8 cellular contexts compared by ENCODE assay signal in genomic region chr3:16888785-16889607, GRCh38. TPM values are rescaled to one million over a fixed set of nuclear protein-coding genes. Genes with fewer than 3 reads are reported as not detected.
DNase-seq lines count a peak whose midpoint lies in the region; ATAC-seq lines count a peak whose summit lies in the region.

No MANE protein-coding gene starts in this region.

- DNase-seq in G401 (ENCODE audit: low spot score) (peak; percentile 60), mucosa of gallbladder (ENCODE audit: low spot score) (no peak), GOT3 (lab: John Stamatoyannopoulos, UW) (no peak), hypothalamus (lab: John Stamatoyannopoulos, UW) (no peak)
- DNase-seq in effector memory CD8-positive, alpha-beta T cell = no peak
- DNase-seq in stimulated activated CD4-positive, alpha-beta T cell treated with anti-CD3 and anti-CD28 coated beads, Interleukin-2, amount 100 ng/mL, for 48 hours = no peak

- H3K27ac Mint-ChIP-seq in effector memory CD8-positive, alpha-beta T cell = peak overlapping the region; percentile 97 to 99

- H3K27me3 Mint-ChIP-seq in effector memory CD8-positive, alpha-beta T cell = no peaks in the 10 kb centered on the region

- H3K36me3 Mint-ChIP-seq in effector memory CD8-positive, alpha-beta T cell (ENCODE audit: insufficient read depth) = peaks cover 22% of the 10 kb centered on the region

- in situ Hi-C loops in G401 (cut with HindIII; ENCODE audit: low sequenced_read_pairs) = no loop called here

- no peaks in the 10 kb centered on the region for H3K9me3 Mint-ChIP-seq in effector memory CD8-positive, alpha-beta T cell

- H3K4me1 Mint-ChIP-seq in effector memory CD8-positive, alpha-beta T cell (ENCODE audit: low read depth in 2 of 2) = peaks cover 58 to 74% of the 10 kb centered on the region in 2 donors

- peak overlapping the region; percentile 94 to 99 for H3K4me3 Mint-ChIP-seq in effector memory CD8-positive, alpha-beta T cell

- ATAC-seq in GM21360 (IDR thresholded peaks at IDR 0.05; ENCODE audit: unreplicated experiment) = peak; percentile 35
- ATAC-seq in HG03521 (IDR thresholded peaks at IDR 0.05; ENCODE audit: unreplicated experiment) = peak; percentile 37
- ATAC-seq in effector memory CD8-positive, alpha-beta T cell (replicated peaks) = peak; percentile 39

RNA-seq across cellular contexts. Expression of gene PLCL2, which starts 4.2 kb away (rescaled TPM):
- total RNA-seq in G401 (2014; rRNA removed; shearing (Covaris generic)) = not detected in 2 replicates
- 26.1 TPM for total RNA-seq in mucosa of gallbladder

Comparison
In these comparisons a context has a peak if more than half of its experiments do, and no peak if none do; other contexts are left out.
1. RNA of gene PLCL2, which starts 4.2 kb away (total RNA-seq): 26.1 TPM in mucosa of gallbladder (single experiment); not detected in G401; every median in the first group is over 10 times any median in the second.
2. Peak in every context shown above with its lines, with median percentiles within 50 percentile points of each other: ATAC-seq.